ENCODE assay signal across 25 cellular contexts in genomic region chr4:142551513-142552280, GRCh38.
DNase-seq lines count a peak whose midpoint lies in the region; FAIRE-seq and TF ChIP-seq lines count a peak whose summit lies in the region.
"Had no signal": no experiment of that assay in that cellular context is flagged by ENCODE, and none has a peak within 500 bp of the region (broad histone marks: within the 10 kb centered on the region; RNA-seq: fewer than 3 reads in every experiment).

No MANE protein-coding gene starts in this region.

- no peak overlapping the region for H3K9ac ChIP-seq in keratinocyte (ENCODE audit: control insufficient read depth, extremely low read depth, insufficient read depth, low read length)

- TF ChIP-seq POLR2A in GM12892 (IDR thresholded peaks at IDR 0.05; ENCODE audit: low read depth, low read length) (no peak), prostate gland (IDR thresholded peaks at IDR 0.05) (no peak)

- H3K79me2 ChIP-seq in keratinocyte (ENCODE audit: control insufficient read depth, insufficient read depth, low read length) = no peaks in the 10 kb centered on the region

- no peaks in the 10 kb centered on the region for H3K9me1 ChIP-seq in keratinocyte (ENCODE audit: control insufficient read depth, extremely low read depth, insufficient read depth, low read length)

- H4K20me1 ChIP-seq in keratinocyte (ENCODE audit: control insufficient read depth, extremely low read depth, insufficient read depth, low read length) = no peaks in the 10 kb centered on the region

- DNase-seq in NCI-H345 (lab: John Stamatoyannopoulos, UW) (peak; percentile 11), NCI-H345 treated with DMSO at 0.1 percent for 48 hours (lab: John Stamatoyannopoulos, UW; ENCODE audit: unreplicated experiment) (no peak), H4 (ENCODE audit: low spot score) (peak; percentile 24), keratinocyte (ENCODE audit: low read depth, low spot score) (no peak), GM12892 (ENCODE audit: insufficient read length) (no peak), prostate gland (ENCODE audit: low spot score) (no peak)
- no peak for DNase-seq in T-helper 2 cell treated with Interferon-gamma antibody and Interleukin-4, amounts not matched to agents 5 μg/mL and 100 μg/mL, for 36 hours (ENCODE audit: low spot score)
- DNase-seq in activated CD8-positive, alpha-beta memory T cell treated with anti-CD3 and anti-CD28 coated beads, Interleukin-2, amount 50 U/mL, for 4 hours = no peak
- DNase-seq: activated CD4-positive, alpha-beta T cell treated with anti-CD3 and anti-CD28 coated beads for 48 hours; central memory CD4-positive, alpha-beta T cell; GDM1; kidney glomerular epithelial cell; mesenchymal stem cell; NCI-H1105; NCI-H2081 treated with DMSO at 0.1 percent for 48 hours; Peyer's patch; psoas muscle; small intestine; stimulated activated CD4-positive, alpha-beta T cell treated with anti-CD3 and anti-CD28 coated beads, Interleukin-4, amount 100 ng/mL, for 24 hours; stomach had no signal

- intact Hi-C loops in prostate gland (cut with DNase I) = no loop called here

- H3K36me3 ChIP-seq in keratinocyte (ENCODE audit: control insufficient read depth in 2 of 2, extremely low read depth in 1 of 2, insufficient read depth in 2 of 2, low read length in 2 of 2) (no peaks in the 10 kb centered on the region), prostate gland (no peaks in the 10 kb centered on the region)
- H3K36me3 ChIP-seq: gastroesophageal sphincter, Peyer's patch, stomach had no signal

- no peaks in the 10 kb centered on the region for H3K9me3 Mint-ChIP-seq in T-helper 2 cell treated with Interferon-gamma antibody and Interleukin-4, amounts not matched to agents 5 μg/mL and 100 μg/mL, for 36 hours
- H3K9me3 Mint-ChIP-seq: nephron, type B pancreatic cell had no signal

- peak overlapping the region; percentile 99 for H3K27ac ChIP-seq in keratinocyte (ENCODE audit: control insufficient read depth, insufficient read depth, low read length)
- H3K27ac ChIP-seq in prostate gland = no peak overlapping the region
- H3K27ac ChIP-seq: gastroesophageal sphincter, psoas muscle, stomach had no signal

- no peak overlapping the region for H2AFZ ChIP-seq in keratinocyte (ENCODE audit: control insufficient read depth, low read length)

- dilution Hi-C loops in keratinocyte (cut with MboI; ENCODE audit: extremely low pct_ligation_motif_present, low sequenced_read_pairs) = loop anchor here (25.0 kb wide), 1 partner anchor 164 kb away; no protein-coding TSS in a partner anchor

- WGBS in prostate gland = 76% methylated on average over 6 of the region's 6 CpGs

- no peaks in the 10 kb centered on the region for H3K27me3 ChIP-seq in keratinocyte (ENCODE audit: control insufficient read depth, extremely low read depth, insufficient read depth, low read length)
- H3K27me3 ChIP-seq in prostate gland (replicated peaks; ENCODE audit: insufficient read depth) = no peaks in the 10 kb centered on the region
- H3K27me3 ChIP-seq: gastroesophageal sphincter, Peyer's patch, stomach had no signal

- H3K27ac Mint-ChIP-seq in T-helper 2 cell treated with Interferon-gamma antibody and Interleukin-4, amounts not matched to agents 5 μg/mL and 100 μg/mL, for 36 hours = peak overlapping the region; percentile 58
- H3K27ac Mint-ChIP-seq: nephron, type B pancreatic cell had no signal

- H3K4me2 ChIP-seq in keratinocyte (ENCODE audit: control insufficient read depth, extremely low read depth, insufficient read depth, low read depth, low read length) = no peak overlapping the region

- H3K4me1 ChIP-seq in keratinocyte (ENCODE audit: control insufficient read depth, extremely low read depth, insufficient read depth, low read length) (peaks cover 53% of the 10 kb centered on the region), prostate gland (replicated peaks) (no peaks in the 10 kb centered on the region)
- H3K4me1 ChIP-seq: gastroesophageal sphincter, psoas muscle had no signal

- H3K27me3 Mint-ChIP-seq in T-helper 2 cell treated with Interferon-gamma antibody and Interleukin-4, amounts not matched to agents 5 μg/mL and 100 μg/mL, for 36 hours (ENCODE audit: low read depth) = no peaks in the 10 kb centered on the region
- H3K27me3 Mint-ChIP-seq: type B pancreatic cell had no signal

- H3K4me1 Mint-ChIP-seq in T-helper 2 cell treated with Interferon-gamma antibody and Interleukin-4, amounts not matched to agents 5 μg/mL and 100 μg/mL, for 36 hours (ENCODE audit: low read depth) = peaks cover 61% of the 10 kb centered on the region

- H3K4me3 Mint-ChIP-seq in T-helper 2 cell treated with Interferon-gamma antibody and Interleukin-4, amounts not matched to agents 5 μg/mL and 100 μg/mL, for 36 hours = peak overlapping the region; percentile 30
- H3K4me3 Mint-ChIP-seq: nephron, type B pancreatic cell had no signal

- no peaks in the 10 kb centered on the region for H3K9me3 ChIP-seq in keratinocyte (ENCODE audit: control insufficient read depth, low read depth, low read length)
- H3K9me3 ChIP-seq in prostate gland = no peaks in the 10 kb centered on the region
- H3K9me3 ChIP-seq: gastroesophageal sphincter, Peyer's patch, psoas muscle, stomach had no signal

- H3K4me3 ChIP-seq in keratinocyte (ENCODE audit: control insufficient read depth in 2 of 3, extremely low read depth in 1 of 3, insufficient read depth in 2 of 3, low read depth in 1 of 3, low read length in 3 of 3) (no peak overlapping the region), prostate gland (no peak overlapping the region)
- H3K4me3 ChIP-seq: gastroesophageal sphincter, GM12878, Peyer's patch, psoas muscle, stomach had no signal

- FAIRE-seq in keratinocyte (lab: Jason Lieb, UNC) = peak; percentile 46
- no peak for FAIRE-seq in GM12892 (lab: Jason Lieb, UNC)
- FAIRE-seq: GM12878, H54, small intestine had no signal

- TF ChIP-seq CTCF in keratinocyte (optimal IDR thresholded peaks at IDR 0.05 in 1 of 3, IDR thresholded peaks at IDR 0.05 in 1 of 3, conservative IDR thresholded peaks at IDR 0.05 in 1 of 3; ENCODE audit: extremely low read depth in 1 of 3, insufficient read depth in 2 of 3, low read length in 3 of 3) (no peak), prostate gland (IDR thresholded peaks at IDR 0.05) (no peak)

- peaks cover 2% of the 10 kb centered on the region for H3K36me3 Mint-ChIP-seq in T-helper 2 cell treated with Interferon-gamma antibody and Interleukin-4, amounts not matched to agents 5 μg/mL and 100 μg/mL, for 36 hours (ENCODE audit: low read depth)
- H3K36me3 Mint-ChIP-seq: type B pancreatic cell had no signal

Comparison
In these comparisons a context has a peak if more than half of its experiments do, and no peak if none do; other contexts are left out.
1. DNase-seq: peak in NCI-H345 (single experiment) and H4 (single experiment); none in NCI-H345 treated with DMSO at 0.1 percent for 48 hours (single experiment), T-helper 2 cell treated with Interferon-gamma antibody and Interleukin-4, amounts not matched to agents 5 μg/mL and 100 μg/mL, for 36 hours (single experiment), keratinocyte (single experiment), activated CD8-positive, alpha-beta memory T cell treated with anti-CD3 and anti-CD28 coated beads, Interleukin-2, amount 50 U/mL, for 4 hours (single experiment), GM12892 (single experiment) and prostate gland (single experiment).